Comparison of ENCODE assay signal across 8 cellular contexts in the genomic region with DNA sequence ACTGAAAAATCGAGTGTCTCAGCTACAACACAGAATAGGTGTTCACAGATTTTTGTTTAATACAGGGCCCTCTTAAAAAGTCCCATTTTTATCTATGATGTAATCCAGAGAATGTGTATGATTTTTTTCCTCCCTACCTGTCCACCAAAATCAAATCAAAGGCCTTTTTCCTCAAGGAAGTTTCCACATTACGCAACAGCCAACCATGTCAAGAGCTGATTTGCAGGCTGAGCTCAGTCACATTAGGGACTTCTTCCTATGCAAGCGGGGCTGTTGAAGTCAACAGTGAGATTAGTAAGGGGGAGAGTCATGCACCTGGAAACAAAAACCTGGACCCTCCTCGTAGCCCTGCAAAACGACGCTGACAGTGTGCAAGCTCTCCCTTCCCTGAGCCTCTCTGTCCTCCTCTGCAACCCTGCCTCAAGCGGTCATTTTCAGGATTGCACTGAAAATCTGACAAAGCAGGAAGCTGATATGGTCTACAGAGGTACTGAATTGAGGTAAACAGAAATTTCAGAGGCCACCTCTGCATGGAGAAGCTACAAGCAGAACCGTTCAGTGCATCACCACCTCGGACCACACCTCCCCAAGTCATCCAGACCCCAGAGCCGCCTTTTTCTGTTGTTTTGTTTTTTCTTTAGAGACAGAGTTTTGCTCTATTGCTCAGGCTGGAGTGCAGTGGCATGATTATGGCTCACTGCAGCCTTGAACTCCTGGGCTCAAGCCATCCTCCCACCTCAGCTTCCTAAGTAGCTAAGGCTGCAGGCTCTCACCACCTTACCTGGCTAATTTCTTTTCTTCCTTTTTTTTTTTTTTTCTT. TPM values are rescaled to one million over a fixed set of nuclear protein-coding genes. Genes with fewer than 3 reads are reported as not detected.
DNase-seq lines count a peak whose midpoint lies in the region; ATAC-seq and TF ChIP-seq lines count a peak whose summit lies in the region.

No MANE protein-coding gene starts in this region.

- no peaks in the 10 kb centered on the region for H3K9me3 Mint-ChIP-seq in activated B cell treated with CpG ODN at 0.5 μM for 24 hours
- no peaks in the 10 kb centered on the region for H3K9me3 Mint-ChIP-seq in central memory CD8-positive, alpha-beta T cell
- no peaks in the 10 kb centered on the region for H3K9me3 Mint-ChIP-seq in memory B cell
- H3K9me3 Mint-ChIP-seq in stimulated activated effector memory CD8-positive, alpha-beta T cell treated with anti-CD3 and anti-CD28 coated beads, Interleukin-12 subunit alpha, Interleukin-12 subunit beta, amount 100 ng/mL, for 72 hours = no peaks in the 10 kb centered on the region

- H3K36me3 Mint-ChIP-seq in activated B cell treated with CpG ODN at 0.5 μM for 24 hours (ENCODE audit: low read depth) (no peaks in the 10 kb centered on the region), memory B cell (no peaks in the 10 kb centered on the region)
- no peaks in the 10 kb centered on the region for H3K36me3 Mint-ChIP-seq in central memory CD8-positive, alpha-beta T cell (ENCODE audit: insufficient read depth)
- no peaks in the 10 kb centered on the region for H3K36me3 Mint-ChIP-seq in stimulated activated effector memory CD8-positive, alpha-beta T cell treated with anti-CD3 and anti-CD28 coated beads, Interleukin-12 subunit alpha, Interleukin-12 subunit beta, amount 100 ng/mL, for 72 hours

- DNase-seq in AG09309 (ENCODE audit: low read depth) (no peak), NCI-H2107 (lab: John Stamatoyannopoulos, UW) (peak; percentile 6), activated B cell treated with CpG ODN at 0.5 μM for 24 hours (no peak), memory B cell (ENCODE audit: low spot score in 2 of 2) (peak; percentile 35 to 47)
- peak; percentile 40 to 43 for DNase-seq in central memory CD8-positive, alpha-beta T cell (ENCODE audit: low spot score in 2 of 2)
- DNase-seq in stimulated activated effector memory CD8-positive, alpha-beta T cell treated with anti-CD3 and anti-CD28 coated beads, Interleukin-12 subunit alpha, Interleukin-12 subunit beta, amount 100 ng/mL, for 72 hours (ENCODE audit: low spot score in 2 of 2) = peak; percentile 61 to 88

- ATAC-seq in GM18511 (IDR thresholded peaks at IDR 0.05; ENCODE audit: unreplicated experiment) (peak; percentile 99), HG02943 (IDR thresholded peaks at IDR 0.05; ENCODE audit: low read depth, unreplicated experiment) (peak; percentile 90), activated B cell treated with CpG ODN at 0.5 μM for 24 hours (ENCODE audit: low read depth) (peak; percentile 89), memory B cell (ENCODE audit: low read depth) (peak; percentile 84)
- ATAC-seq in central memory CD8-positive, alpha-beta T cell (replicated peaks; ENCODE audit: extremely low read depth, poor library complexity, severe bottlenecking) = peak; percentile 80
- ATAC-seq in stimulated activated effector memory CD8-positive, alpha-beta T cell treated with anti-CD3 and anti-CD28 coated beads, Interleukin-12 subunit alpha, Interleukin-12 subunit beta, amount 100 ng/mL, for 72 hours = peak; percentile 96

- intact Hi-C loops in activated B cell treated with CpG ODN at 0.5 μM for 24 hours (cut with micrococcal nuclease) = no loop called here

- H3K27ac Mint-ChIP-seq in activated B cell treated with CpG ODN at 0.5 μM for 24 hours (no peak overlapping the region), memory B cell (no peak overlapping the region)
- H3K27ac Mint-ChIP-seq in central memory CD8-positive, alpha-beta T cell (ENCODE audit: low read depth) = no peak overlapping the region
- H3K27ac Mint-ChIP-seq in stimulated activated effector memory CD8-positive, alpha-beta T cell treated with anti-CD3 and anti-CD28 coated beads, Interleukin-12 subunit alpha, Interleukin-12 subunit beta, amount 100 ng/mL, for 72 hours = no peak overlapping the region

- CTCF ChIA-PET in activated B cell treated with CpG ODN at 0.5 μM for 24 hours (lab: Charles Lee) = interaction anchor here (0.9 to 1.3 kb wide), 5 partner anchors 11 to 43 kb away, joined by 3 to 7 read pairs (median 4); partner anchors contain the start of gene SFXN1

- no peak overlapping the region for H3K4me3 ChIP-seq in AG09309 (ENCODE audit: control insufficient read depth, low read depth, low read length)

- H3K4me3 Mint-ChIP-seq in activated B cell treated with CpG ODN at 0.5 μM for 24 hours = no peak overlapping the region
- no peak overlapping the region for H3K4me3 Mint-ChIP-seq in central memory CD8-positive, alpha-beta T cell
- peak overlapping the region; percentile 52 for H3K4me3 Mint-ChIP-seq in memory B cell
- H3K4me3 Mint-ChIP-seq in stimulated activated effector memory CD8-positive, alpha-beta T cell treated with anti-CD3 and anti-CD28 coated beads, Interleukin-12 subunit alpha, Interleukin-12 subunit beta, amount 100 ng/mL, for 72 hours = no peak overlapping the region

- H3K4me1 Mint-ChIP-seq in activated B cell treated with CpG ODN at 0.5 μM for 24 hours = peaks cover 5% of the 10 kb centered on the region
- H3K4me1 Mint-ChIP-seq in central memory CD8-positive, alpha-beta T cell = peaks cover 9% of the 10 kb centered on the region
- H3K4me1 Mint-ChIP-seq in memory B cell = peaks cover 3% of the 10 kb centered on the region
- H3K4me1 Mint-ChIP-seq in stimulated activated effector memory CD8-positive, alpha-beta T cell treated with anti-CD3 and anti-CD28 coated beads, Interleukin-12 subunit alpha, Interleukin-12 subunit beta, amount 100 ng/mL, for 72 hours = peaks cover 11% of the 10 kb centered on the region

- POLR2A ChIA-PET in activated B cell treated with CpG ODN at 0.5 μM for 24 hours (lab: Charles Lee) = no interaction called here

- peak; percentile 81 for TF ChIP-seq CTCF in AG09309 (IDR thresholded peaks at IDR 0.05; ENCODE audit: control insufficient read depth, insufficient read depth, low read depth, low read length, missing control alignments)
- TF ChIP-seq CTCF in activated B cell treated with CpG ODN at 0.5 μM for 24 hours (IDR thresholded peaks at IDR 0.05) = no peak

- peaks cover 18% of the 10 kb centered on the region for H3K27me3 Mint-ChIP-seq in activated B cell treated with CpG ODN at 0.5 μM for 24 hours
- peaks cover 8% of the 10 kb centered on the region for H3K27me3 Mint-ChIP-seq in central memory CD8-positive, alpha-beta T cell
- peaks cover 10% of the 10 kb centered on the region for H3K27me3 Mint-ChIP-seq in memory B cell

RNA-seq across cellular contexts. Expression of gene SFXN1, which starts 13.7 kb away (rescaled TPM):
- 40.2 and 46.9 TPM in 2 replicates for total RNA-seq in activated B cell treated with CpG ODN at 0.5 μM for 24 hours

RNA-seq across cellular contexts. Expression of gene DRD1, which starts 20.6 kb away (rescaled TPM):
- total RNA-seq in activated B cell treated with CpG ODN at 0.5 μM for 24 hours = not detected in 2 replicates

Comparison
In these comparisons a context has a peak if more than half of its experiments do, and no peak if none do; other contexts are left out.
1. DNase-seq: peak in NCI-H2107 (single experiment), central memory CD8-positive, alpha-beta T cell (2 of 2), memory B cell (2 of 2) and stimulated activated effector memory CD8-positive, alpha-beta T cell treated with anti-CD3 and anti-CD28 coated beads, Interleukin-12 subunit alpha, Interleukin-12 subunit beta, amount 100 ng/mL, for 72 hours (2 of 2); none in AG09309 (single experiment) and activated B cell treated with CpG ODN at 0.5 μM for 24 hours (single experiment).
2. Peak in every context shown above with its lines, with median percentiles within 50 percentile points of each other: ATAC-seq.